Comparison of ENCODE assay signal across 1 cellular context in genomic region chr1:2522230-2522629, GRCh38.
TF ChIP-seq lines count a peak whose summit lies in the region.

No MANE protein-coding gene starts in this region.

TF ChIP-seq in HepG2, 621 proteins besides CTCF, POLR2A, EP300 and RAD21:
- TF ChIP-seq, protein P1, sequence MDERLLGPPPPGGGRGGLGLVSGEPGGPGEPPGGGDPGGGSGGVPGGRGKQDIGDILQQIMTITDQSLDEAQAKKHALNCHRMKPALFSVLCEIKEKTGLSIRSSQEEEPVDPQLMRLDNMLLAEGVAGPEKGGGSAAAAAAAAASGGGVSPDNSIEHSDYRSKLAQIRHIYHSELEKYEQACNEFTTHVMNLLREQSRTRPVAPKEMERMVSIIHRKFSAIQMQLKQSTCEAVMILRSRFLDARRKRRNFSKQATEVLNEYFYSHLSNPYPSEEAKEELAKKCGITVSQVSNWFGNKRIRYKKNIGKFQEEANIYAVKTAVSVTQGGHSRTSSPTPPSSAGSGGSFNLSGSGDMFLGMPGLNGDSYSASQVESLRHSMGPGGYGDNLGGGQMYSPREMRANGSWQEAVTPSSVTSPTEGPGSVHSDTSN (CRISPR knock-in tag; IDR thresholded peaks at IDR 0.05): no peak
- TF ChIP-seq, protein P2, sequence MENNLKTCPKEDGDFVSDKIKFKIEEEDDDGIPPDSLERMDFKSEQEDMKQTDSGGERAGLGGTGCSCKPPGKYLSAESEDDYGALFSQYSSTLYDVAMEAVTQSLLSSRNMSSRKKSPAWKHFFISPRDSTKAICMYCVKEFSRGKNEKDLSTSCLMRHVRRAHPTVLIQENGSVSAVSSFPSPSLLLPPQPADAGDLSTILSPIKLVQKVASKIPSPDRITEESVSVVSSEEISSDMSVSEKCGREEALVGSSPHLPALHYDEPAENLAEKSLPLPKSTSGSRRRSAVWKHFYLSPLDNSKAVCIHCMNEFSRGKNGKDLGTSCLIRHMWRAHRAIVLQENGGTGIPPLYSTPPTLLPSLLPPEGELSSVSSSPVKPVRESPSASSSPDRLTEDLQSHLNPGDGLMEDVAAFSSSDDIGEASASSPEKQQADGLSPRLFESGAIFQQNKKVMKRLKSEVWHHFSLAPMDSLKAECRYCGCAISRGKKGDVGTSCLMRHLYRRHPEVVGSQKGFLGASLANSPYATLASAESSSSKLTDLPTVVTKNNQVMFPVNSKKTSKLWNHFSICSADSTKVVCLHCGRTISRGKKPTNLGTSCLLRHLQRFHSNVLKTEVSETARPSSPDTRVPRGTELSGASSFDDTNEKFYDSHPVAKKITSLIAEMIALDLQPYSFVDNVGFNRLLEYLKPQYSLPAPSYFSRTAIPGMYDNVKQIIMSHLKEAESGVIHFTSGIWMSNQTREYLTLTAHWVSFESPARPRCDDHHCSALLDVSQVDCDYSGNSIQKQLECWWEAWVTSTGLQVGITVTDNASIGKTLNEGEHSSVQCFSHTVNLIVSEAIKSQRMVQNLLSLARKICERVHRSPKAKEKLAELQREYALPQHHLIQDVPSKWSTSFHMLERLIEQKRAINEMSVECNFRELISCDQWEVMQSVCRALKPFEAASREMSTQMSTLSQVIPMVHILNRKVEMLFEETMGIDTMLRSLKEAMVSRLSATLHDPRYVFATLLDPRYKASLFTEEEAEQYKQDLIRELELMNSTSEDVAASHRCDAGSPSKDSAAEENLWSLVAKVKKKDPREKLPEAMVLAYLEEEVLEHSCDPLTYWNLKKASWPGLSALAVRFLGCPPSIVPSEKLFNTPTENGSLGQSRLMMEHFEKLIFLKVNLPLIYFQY (CRISPR knock-in tag; IDR thresholded peaks at IDR 0.05; ENCODE audit: borderline replicate concordance): no peak
- TF ChIP-seq, protein P3, sequence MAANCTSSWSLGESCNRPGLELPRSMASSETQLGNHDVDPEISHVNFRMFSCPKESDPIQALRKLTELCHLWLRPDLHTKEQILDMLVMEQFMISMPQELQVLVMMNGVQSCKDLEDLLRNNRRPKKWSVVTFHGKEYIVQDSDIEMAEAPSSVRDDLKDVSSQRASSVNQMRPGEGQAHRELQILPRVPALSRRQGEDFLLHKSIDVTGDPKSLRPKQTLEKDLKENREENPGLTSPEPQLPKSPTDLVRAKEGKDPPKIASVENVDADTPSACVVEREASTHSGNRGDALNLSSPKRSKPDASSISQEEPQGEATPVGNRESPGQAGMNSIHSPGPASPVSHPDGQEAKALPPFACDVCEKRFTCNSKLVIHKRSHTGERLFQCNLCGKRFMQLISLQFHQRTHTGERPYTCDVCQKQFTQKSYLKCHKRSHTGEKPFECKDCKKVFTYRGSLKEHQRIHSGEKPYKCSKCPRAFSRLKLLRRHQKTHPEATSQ (CRISPR knock-in tag; IDR thresholded peaks at IDR 0.05; ENCODE audit: borderline replicate concordance): no peak
- TF ChIP-seq KMT2A (CRISPR knock-in tag; IDR thresholded peaks at IDR 0.05): no peak
- no peak for TF ChIP-seq AGO2 (optimal IDR thresholded peaks at IDR 0.05; ENCODE audit: low read depth, low read length)
- TF ChIP-seq MAX (IDR thresholded peaks at IDR 0.05): no peak
- no peak for TF ChIP-seq LBX2 (CRISPR knock-in tag; IDR thresholded peaks at IDR 0.05; ENCODE audit: borderline replicate concordance)
- TF ChIP-seq TRAFD1 (CRISPR knock-in tag; IDR thresholded peaks at IDR 0.05; ENCODE audit: borderline replicate concordance): no peak
- no peak for TF ChIP-seq ZNF180 (CRISPR knock-in tag; IDR thresholded peaks at IDR 0.05; ENCODE audit: borderline replicate concordance, low read depth)
- no peak for TF ChIP-seq FLYWCH1 (CRISPR knock-in tag; IDR thresholded peaks at IDR 0.05)
- TF ChIP-seq ESRRA (CRISPR knock-in tag; IDR thresholded peaks at IDR 0.05; ENCODE audit: low read depth): no peak
